ENCODE assay signal across 21 cellular contexts in the genomic region with DNA sequence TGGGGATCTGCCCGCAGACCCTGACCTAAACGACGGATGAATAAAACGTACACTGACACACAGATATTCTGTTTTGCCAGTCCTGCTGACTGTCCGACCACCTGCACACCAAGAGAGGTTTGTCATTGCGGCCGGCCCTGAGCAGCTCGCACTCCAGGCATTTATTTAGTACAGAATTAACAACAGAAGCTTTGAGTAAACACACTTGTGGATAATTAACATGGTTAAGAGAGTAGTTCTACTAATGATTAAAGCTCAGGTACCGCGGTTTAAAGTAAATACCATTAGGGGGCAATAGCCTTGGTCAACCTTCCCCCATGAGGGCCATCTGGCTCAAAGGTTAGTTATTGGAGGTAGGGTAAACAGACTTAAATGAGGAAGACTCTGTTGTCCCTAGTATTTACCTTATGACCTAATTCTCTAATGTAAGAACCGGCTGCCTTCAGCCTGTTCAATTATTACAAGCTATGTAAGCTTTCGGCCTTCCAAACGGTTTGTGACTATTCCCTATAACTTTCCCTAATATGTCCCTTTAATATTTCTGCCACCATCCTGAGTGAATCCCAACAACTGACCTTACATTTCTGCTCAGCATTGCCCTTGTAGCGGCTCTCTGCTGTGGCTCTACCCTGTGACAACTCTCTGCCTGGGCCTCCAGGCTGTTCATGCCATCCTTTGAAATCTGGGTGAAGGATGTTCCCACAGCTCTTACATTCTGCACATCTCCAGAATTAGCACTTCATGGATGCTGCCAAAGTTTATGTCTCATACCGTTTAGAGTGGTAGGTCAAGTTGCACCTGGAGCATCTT. TPM values are rescaled to one million over a fixed set of nuclear protein-coding genes. Genes with fewer than 3 reads are reported as not detected.
A peak's percentile ranks its signal among the peaks of the same experiment; 100 is the strongest.
DNase-seq lines count a peak whose midpoint lies in the region; ATAC-seq and TF ChIP-seq lines count a peak whose summit lies in the region.
"Had no signal": no experiment of that assay in that cellular context is flagged by ENCODE, and none has a peak within 500 bp of the region (broad histone marks: within the 10 kb centered on the region; RNA-seq: fewer than 3 reads in every experiment).

No MANE protein-coding gene starts in this region.

- DNase-seq in HT-29 (ENCODE audit: low spot score) (peak; percentile 32), NCI-H69 (lab: John Stamatoyannopoulos, UW) (peak; percentile 91), epithelial cell of proximal tubule (ENCODE audit: low read depth) (no peak), osteocyte (ENCODE audit: extremely low spot score, unreplicated experiment) (no peak), upper lobe of right lung (no peak), Kasumi-1 (lab: John Stamatoyannopoulos, UW) (no peak)
- DNase-seq: activated CD4-positive, alpha-beta T cell treated with anti-CD3 and anti-CD28 coated beads, Interleukin-2, amount 50 U/mL, for 4 hours; activated naive CD4-positive, alpha-beta T cell treated with Interleukin-2 at 50 U/mL for 16 hours; CD8-positive, alpha-beta memory T cell; cerebellar nuclear complex; endodermal cell; glutamatergic neuron; NCI-H1930; OCI-M1; stimulated activated naive CD4-positive, alpha-beta T cell had no signal

- intact Hi-C loops in upper lobe of right lung (cut with DNase I), result no loop called here

- H3K27ac ChIP-seq in upper lobe of right lung, result no peak overlapping the region
- H3K27ac ChIP-seq: ascending aorta, thyroid gland had no signal

- H3K27me3 Mint-ChIP-seq in osteocyte (ENCODE audit: unreplicated experiment), result no peaks in the 10 kb centered on the region

- ATAC-seq in upper lobe of right lung (no peak), HG02571 (IDR thresholded peaks at IDR 0.05; ENCODE audit: unreplicated experiment) (no peak)
- ATAC-seq: sciatic nerve had no signal

- H3K9me3 ChIP-seq in upper lobe of right lung, result no peaks in the 10 kb centered on the region
- H3K9me3 ChIP-seq: ascending aorta, thyroid gland had no signal

- H3K4me1 Mint-ChIP-seq in osteocyte (ENCODE audit: unreplicated experiment), result peaks cover 21% of the 10 kb centered on the region
- H3K4me1 Mint-ChIP-seq: CD8-positive, alpha-beta memory T cell had no signal

- no peaks in the 10 kb centered on the region for H3K4me1 ChIP-seq in upper lobe of right lung
- H3K4me1 ChIP-seq: ascending aorta, thyroid gland had no signal

- no peaks in the 10 kb centered on the region for H3K36me3 ChIP-seq in upper lobe of right lung
- H3K36me3 ChIP-seq: ascending aorta, thyroid gland had no signal

- no peaks in the 10 kb centered on the region for H3K36me3 Mint-ChIP-seq in osteocyte (ENCODE audit: unreplicated experiment)
- H3K36me3 Mint-ChIP-seq: CD8-positive, alpha-beta memory T cell had no signal

- no peak overlapping the region for H3K4me3 Mint-ChIP-seq in osteocyte (ENCODE audit: unreplicated experiment)
- H3K4me3 Mint-ChIP-seq: CD8-positive, alpha-beta memory T cell; endodermal cell had no signal

- peaks cover 5% of the 10 kb centered on the region for H3K9me3 Mint-ChIP-seq in osteocyte (ENCODE audit: unreplicated experiment)

- no peaks in the 10 kb centered on the region for H3K27me3 ChIP-seq in upper lobe of right lung
- H3K27me3 ChIP-seq: ascending aorta, thyroid gland had no signal

- TF ChIP-seq CTCF in epithelial cell of proximal tubule (conservative IDR thresholded peaks at IDR 0.05; ENCODE audit: low read depth, low read length) (peak; percentile 5), osteocyte (IDR thresholded peaks at IDR 0.05) (no peak), upper lobe of right lung (IDR thresholded peaks at IDR 0.05) (no peak)

- H3K4me3 ChIP-seq in epithelial cell of proximal tubule (ENCODE audit: low read depth, low read length) (no peak overlapping the region), upper lobe of right lung (no peak overlapping the region)
- H3K4me3 ChIP-seq: ascending aorta, thyroid gland had no signal

- H3K27ac Mint-ChIP-seq in osteocyte (ENCODE audit: unreplicated experiment), result peak overlapping the region; percentile 66
- H3K27ac Mint-ChIP-seq: CD8-positive, alpha-beta memory T cell; endodermal cell had no signal

RNA-seq across cellular contexts. Expression of a gene that starts 46.9 kb away (rescaled TPM):
- total RNA-seq in HT-29 (2014; rRNA removed; shearing (Covaris generic)), result 1.7 and 1.8 TPM in 2 replicates
- total RNA-seq in epithelial cell of proximal tubule (0.14 and 0.17 TPM in 2 replicates), osteocyte (2.5 and 2.7 TPM in 2 replicates), upper lobe of right lung (0.46 TPM)
- total RNA-seq: ascending aorta; CD8-positive, alpha-beta memory T cell; MCF 10A; sciatic nerve; T-helper 1 cell treated with Interleukin-12 subunit alpha and Interleukin-12 subunit beta and Interleukin-4 antibody, amounts not matched to agents 30 ng/mL and 1 ng/mL, for 36 hours had no signal

Comparison
In these comparisons a context has a peak if more than half of its experiments do, and no peak if none do; other contexts are left out.
1. DNase-seq: peak in HT-29 (single experiment) and NCI-H69 (single experiment); none in epithelial cell of proximal tubule (single experiment), osteocyte (single experiment), upper lobe of right lung (single experiment) and Kasumi-1 (0 of 2).